In genomic region chr15:67241132-67241855, GRCh38 we compare ENCODE assay signal across 8 cellular contexts. TPM values are rescaled to one million over a fixed set of nuclear protein-coding genes. Genes with fewer than 3 reads are reported as not detected.
DNase-seq lines count a peak whose midpoint lies in the region; ATAC-seq and TF ChIP-seq lines count a peak whose summit lies in the region.

No MANE protein-coding gene starts in this region.

- no peaks in the 10 kb centered on the region for H3K9me2 ChIP-seq in hepatocyte (replicated peaks; ENCODE audit: insufficient read depth)

- no peak overlapping the region for H2AFZ ChIP-seq in hepatocyte

- no peaks in the 10 kb centered on the region for H4K20me1 ChIP-seq in hepatocyte (ENCODE audit: insufficient read depth, poor library complexity, severe bottlenecking)

- peaks cover 71% of the 10 kb centered on the region for H3K79me2 ChIP-seq in hepatocyte

- WGBS in hepatocyte (ENCODE audit: low lambda C conversion rate, missing lambda C conversion rate) = 62% methylated on average over 4 of the region's 4 CpGs

- TF ChIP-seq CTCF in glutamatergic neuron (IDR thresholded peaks at IDR 0.05; ENCODE audit: partially characterized antibody, unreplicated experiment) = no peak
- TF ChIP-seq CTCF in hepatocyte (IDR thresholded peaks at IDR 0.05; ENCODE audit: poor library complexity) = no peak

- TF ChIP-seq POLR2A in GM18505 (IDR thresholded peaks at IDR 0.05; ENCODE audit: borderline replicate concordance, extremely low read depth, insufficient read depth, insufficient read length) = no peak

- ATAC-seq in GM18505 (IDR thresholded peaks at IDR 0.05; ENCODE audit: unreplicated experiment) (peak; percentile 73), GM21526 (IDR thresholded peaks at IDR 0.05; ENCODE audit: low FRiP score, unreplicated experiment) (peak; percentile 69), HG03571 (IDR thresholded peaks at IDR 0.05; ENCODE audit: unreplicated experiment) (peak; percentile 77)

- no peaks in the 10 kb centered on the region for H3K9me3 ChIP-seq in hepatocyte (ENCODE audit: low read depth)

- peaks cover 5% of the 10 kb centered on the region for H3K36me3 Mint-ChIP-seq in glutamatergic neuron (ENCODE audit: unreplicated experiment)

- no peaks in the 10 kb centered on the region for H3K4me1 ChIP-seq in hepatocyte (ENCODE audit: insufficient read depth)

- H3K4me2 ChIP-seq in hepatocyte = no peak overlapping the region

- H3K36me3 ChIP-seq in hepatocyte (replicated peaks; ENCODE audit: insufficient read depth, low read depth) = no peaks in the 10 kb centered on the region

- H3K4me1 Mint-ChIP-seq in glutamatergic neuron (ENCODE audit: low read depth, unreplicated experiment) = peaks cover 18% of the 10 kb centered on the region

- H3K4me3 Mint-ChIP-seq in glutamatergic neuron (ENCODE audit: unreplicated experiment) = no peak overlapping the region

- DNase-seq in glutamatergic neuron = no peak
- no peak for DNase-seq in medulla oblongata (ENCODE audit: extremely low spot score)
- DNase-seq in hepatocyte (ENCODE audit: low spot score) = no peak
- DNase-seq in Ammon's horn (ENCODE audit: low spot score) = no peak
- DNase-seq in pons (ENCODE audit: low spot score) = no peak

- H3K27me3 Mint-ChIP-seq in glutamatergic neuron (ENCODE audit: unreplicated experiment) = no peaks in the 10 kb centered on the region

- no peaks in the 10 kb centered on the region for H3K9me3 Mint-ChIP-seq in glutamatergic neuron (ENCODE audit: unreplicated experiment)

- no peak overlapping the region for H3K27ac ChIP-seq in hepatocyte

- H3K4me3 ChIP-seq in hepatocyte = no peak overlapping the region

- H3K27me3 ChIP-seq in hepatocyte = no peaks in the 10 kb centered on the region

- peak overlapping the region; percentile 12 for H3K27ac Mint-ChIP-seq in glutamatergic neuron (ENCODE audit: unreplicated experiment)

RNA-seq across cellular contexts. Expression of gene AAGAB, which starts 13.2 kb away (rescaled TPM):
- total RNA-seq in glutamatergic neuron (ENCODE audit: unreplicated experiment) = 39.9 TPM
- 30.8 and 32.0 TPM in 2 replicates for total RNA-seq in hepatocyte
- 25.7 and 36.2 TPM in 2 replicates for polyA plus RNA-seq in hepatocyte

RNA-seq across cellular contexts. Expression of gene IQCH, which starts 13.3 kb away (rescaled TPM):
- 4.5 TPM for total RNA-seq in glutamatergic neuron (ENCODE audit: unreplicated experiment)
- total RNA-seq in hepatocyte = 0.24 and 1.0 TPM in 2 replicates
- polyA plus RNA-seq in hepatocyte = 0.76 and 1.4 TPM in 2 replicates
